1 cellular context compared by ENCODE assay signal in genomic region chr11:77440678-77441077, GRCh38.
TF ChIP-seq lines count a peak whose summit lies in the region.

No MANE protein-coding gene starts in this region.

TF ChIP-seq in GM23338, 12 proteins besides CTCF, POLR2A, EP300 and RAD21 (continued from another document):
- TF ChIP-seq, protein P1, sequence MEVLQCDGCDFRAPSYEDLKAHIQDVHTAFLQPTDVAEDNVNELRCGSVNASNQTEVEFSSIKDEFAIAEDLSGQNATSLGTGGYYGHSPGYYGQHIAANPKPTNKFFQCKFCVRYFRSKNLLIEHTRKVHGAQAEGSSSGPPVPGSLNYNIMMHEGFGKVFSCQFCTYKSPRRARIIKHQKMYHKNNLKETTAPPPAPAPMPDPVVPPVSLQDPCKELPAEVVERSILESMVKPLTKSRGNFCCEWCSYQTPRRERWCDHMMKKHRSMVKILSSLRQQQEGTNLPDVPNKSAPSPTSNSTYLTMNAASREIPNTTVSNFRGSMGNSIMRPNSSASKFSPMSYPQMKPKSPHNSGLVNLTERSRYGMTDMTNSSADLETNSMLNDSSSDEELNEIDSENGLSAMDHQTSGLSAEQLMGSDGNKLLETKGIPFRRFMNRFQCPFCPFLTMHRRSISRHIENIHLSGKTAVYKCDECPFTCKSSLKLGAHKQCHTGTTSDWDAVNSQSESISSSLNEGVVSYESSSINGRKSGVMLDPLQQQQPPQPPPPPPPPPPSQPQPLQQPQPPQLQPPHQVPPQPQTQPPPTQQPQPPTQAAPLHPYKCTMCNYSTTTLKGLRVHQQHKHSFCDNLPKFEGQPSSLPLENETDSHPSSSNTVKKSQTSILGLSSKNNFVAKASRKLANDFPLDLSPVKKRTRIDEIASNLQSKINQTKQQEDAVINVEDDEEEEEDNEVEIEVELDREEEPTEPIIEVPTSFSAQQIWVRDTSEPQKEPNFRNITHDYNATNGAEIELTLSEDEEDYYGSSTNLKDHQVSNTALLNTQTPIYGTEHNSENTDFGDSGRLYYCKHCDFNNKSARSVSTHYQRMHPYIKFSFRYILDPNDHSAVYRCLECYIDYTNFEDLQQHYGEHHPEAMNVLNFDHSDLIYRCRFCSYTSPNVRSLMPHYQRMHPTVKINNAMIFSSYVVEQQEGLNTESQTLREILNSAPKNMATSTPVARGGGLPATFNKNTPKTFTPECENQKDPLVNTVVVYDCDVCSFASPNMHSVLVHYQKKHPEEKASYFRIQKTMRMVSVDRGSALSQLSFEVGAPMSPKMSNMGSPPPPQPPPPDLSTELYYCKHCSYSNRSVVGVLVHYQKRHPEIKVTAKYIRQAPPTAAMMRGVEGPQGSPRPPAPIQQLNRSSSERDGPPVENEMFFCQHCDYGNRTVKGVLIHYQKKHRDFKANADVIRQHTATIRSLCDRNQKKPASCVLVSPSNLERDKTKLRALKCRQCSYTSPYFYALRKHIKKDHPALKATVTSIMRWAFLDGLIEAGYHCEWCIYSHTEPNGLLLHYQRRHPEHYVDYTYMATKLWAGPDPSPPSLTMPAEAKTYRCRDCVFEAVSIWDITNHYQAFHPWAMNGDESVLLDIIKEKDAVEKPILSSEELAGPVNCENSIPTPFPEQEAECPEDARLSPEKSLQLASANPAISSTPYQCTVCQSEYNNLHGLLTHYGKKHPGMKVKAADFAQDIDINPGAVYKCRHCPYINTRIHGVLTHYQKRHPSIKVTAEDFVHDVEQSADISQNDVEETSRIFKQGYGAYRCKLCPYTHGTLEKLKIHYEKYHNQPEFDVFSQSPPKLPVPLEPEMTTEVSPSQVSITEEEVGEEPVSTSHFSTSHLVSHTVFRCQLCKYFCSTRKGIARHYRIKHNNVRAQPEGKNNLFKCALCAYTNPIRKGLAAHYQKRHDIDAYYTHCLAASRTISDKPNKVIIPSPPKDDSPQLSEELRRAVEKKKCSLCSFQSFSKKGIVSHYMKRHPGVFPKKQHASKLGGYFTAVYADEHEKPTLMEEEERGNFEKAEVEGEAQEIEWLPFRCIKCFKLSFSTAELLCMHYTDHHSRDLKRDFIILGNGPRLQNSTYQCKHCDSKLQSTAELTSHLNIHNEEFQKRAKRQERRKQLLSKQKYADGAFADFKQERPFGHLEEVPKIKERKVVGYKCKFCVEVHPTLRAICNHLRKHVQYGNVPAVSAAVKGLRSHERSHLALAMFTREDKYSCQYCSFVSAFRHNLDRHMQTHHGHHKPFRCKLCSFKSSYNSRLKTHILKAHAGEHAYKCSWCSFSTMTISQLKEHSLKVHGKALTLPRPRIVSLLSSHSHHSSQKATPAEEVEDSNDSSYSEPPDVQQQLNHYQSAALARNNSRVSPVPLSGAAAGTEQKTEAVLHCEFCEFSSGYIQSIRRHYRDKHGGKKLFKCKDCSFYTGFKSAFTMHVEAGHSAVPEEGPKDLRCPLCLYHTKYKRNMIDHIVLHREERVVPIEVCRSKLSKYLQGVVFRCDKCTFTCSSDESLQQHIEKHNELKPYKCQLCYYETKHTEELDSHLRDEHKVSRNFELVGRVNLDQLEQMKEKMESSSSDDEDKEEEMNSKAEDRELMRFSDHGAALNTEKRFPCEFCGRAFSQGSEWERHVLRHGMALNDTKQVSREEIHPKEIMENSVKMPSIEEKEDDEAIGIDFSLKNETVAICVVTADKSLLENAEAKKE (CRISPR knock-in tag; IDR thresholded peaks at IDR 0.05), result no peak
- TF ChIP-seq STAT1 (IDR thresholded peaks at IDR 0.05; ENCODE audit: unreplicated experiment) (no peak), POLR2AphosphoS5 (IDR thresholded peaks at IDR 0.05; ENCODE audit: low read depth) (no peak), ZNF114 (CRISPR knock-in tag; IDR thresholded peaks at IDR 0.05) (no peak), EZH2 (IDR thresholded peaks at IDR 0.05; ENCODE audit: low read depth, unreplicated experiment) (no peak)
- TF ChIP-seq, protein P2, sequence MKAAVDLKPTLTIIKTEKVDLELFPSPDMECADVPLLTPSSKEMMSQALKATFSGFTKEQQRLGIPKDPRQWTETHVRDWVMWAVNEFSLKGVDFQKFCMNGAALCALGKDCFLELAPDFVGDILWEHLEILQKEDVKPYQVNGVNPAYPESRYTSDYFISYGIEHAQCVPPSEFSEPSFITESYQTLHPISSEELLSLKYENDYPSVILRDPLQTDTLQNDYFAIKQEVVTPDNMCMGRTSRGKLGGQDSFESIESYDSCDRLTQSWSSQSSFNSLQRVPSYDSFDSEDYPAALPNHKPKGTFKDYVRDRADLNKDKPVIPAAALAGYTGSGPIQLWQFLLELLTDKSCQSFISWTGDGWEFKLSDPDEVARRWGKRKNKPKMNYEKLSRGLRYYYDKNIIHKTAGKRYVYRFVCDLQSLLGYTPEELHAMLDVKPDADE (IDR thresholded peaks at IDR 0.05), result no peak
